Comparison of ENCODE assay signal across 1 cellular context in the genomic region with DNA sequence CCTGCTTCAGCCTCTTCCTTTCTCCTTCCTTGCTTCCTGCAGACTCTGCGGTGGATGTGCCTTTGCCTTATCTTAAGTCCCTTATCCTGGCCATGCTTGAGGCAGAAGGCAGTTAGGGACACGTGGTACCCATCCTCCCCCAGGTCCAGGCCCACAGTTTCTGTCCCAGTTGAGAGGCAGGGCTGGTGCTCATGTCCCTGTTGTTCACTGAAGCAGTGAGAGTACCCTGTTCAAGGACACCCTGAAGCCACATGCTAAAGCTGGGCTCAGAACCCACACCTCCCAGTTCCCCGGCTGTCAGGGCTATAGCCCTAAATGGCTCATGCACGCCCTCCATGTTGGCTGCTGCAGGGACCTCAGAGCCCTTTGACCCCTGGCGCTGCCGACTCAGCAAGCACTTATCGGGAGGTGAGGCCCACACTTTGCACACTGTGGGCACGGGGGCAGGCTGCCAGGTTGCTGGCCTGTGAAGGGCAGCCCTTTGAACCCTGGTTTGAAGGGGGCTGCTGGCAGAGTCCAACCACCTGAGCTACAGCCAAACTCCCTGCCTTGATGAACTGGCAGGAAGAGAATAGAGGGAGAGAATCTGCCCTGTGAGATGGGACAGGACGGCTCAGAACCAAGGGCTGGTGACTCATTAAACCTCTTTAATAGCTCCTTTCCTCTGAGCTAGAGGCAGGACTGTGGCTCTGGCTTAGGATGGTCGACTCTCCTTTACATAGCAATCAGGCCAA.
TF ChIP-seq lines count a peak whose summit lies in the region.

No MANE protein-coding gene starts in this region.

TF ChIP-seq in K562, 482 proteins besides CTCF, POLR2A, EP300 and RAD21 (continued from another document and continues in another):
- TF ChIP-seq, protein P1, sequence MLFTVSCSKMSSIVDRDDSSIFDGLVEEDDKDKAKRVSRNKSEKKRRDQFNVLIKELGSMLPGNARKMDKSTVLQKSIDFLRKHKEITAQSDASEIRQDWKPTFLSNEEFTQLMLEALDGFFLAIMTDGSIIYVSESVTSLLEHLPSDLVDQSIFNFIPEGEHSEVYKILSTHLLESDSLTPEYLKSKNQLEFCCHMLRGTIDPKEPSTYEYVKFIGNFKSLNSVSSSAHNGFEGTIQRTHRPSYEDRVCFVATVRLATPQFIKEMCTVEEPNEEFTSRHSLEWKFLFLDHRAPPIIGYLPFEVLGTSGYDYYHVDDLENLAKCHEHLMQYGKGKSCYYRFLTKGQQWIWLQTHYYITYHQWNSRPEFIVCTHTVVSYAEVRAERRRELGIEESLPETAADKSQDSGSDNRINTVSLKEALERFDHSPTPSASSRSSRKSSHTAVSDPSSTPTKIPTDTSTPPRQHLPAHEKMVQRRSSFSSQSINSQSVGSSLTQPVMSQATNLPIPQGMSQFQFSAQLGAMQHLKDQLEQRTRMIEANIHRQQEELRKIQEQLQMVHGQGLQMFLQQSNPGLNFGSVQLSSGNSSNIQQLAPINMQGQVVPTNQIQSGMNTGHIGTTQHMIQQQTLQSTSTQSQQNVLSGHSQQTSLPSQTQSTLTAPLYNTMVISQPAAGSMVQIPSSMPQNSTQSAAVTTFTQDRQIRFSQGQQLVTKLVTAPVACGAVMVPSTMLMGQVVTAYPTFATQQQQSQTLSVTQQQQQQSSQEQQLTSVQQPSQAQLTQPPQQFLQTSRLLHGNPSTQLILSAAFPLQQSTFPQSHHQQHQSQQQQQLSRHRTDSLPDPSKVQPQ (CRISPR knock-in tag; IDR thresholded peaks at IDR 0.05; ENCODE audit: borderline replicate concordance), result no peak
- TF ChIP-seq HLTF (IDR thresholded peaks at IDR 0.05) (no peak), NR2F6 (CRISPR knock-in tag; IDR thresholded peaks at IDR 0.05) (no peak), PHF21A (IDR thresholded peaks at IDR 0.05; ENCODE audit: borderline replicate concordance, low read depth) (no peak), SREBF2 (CRISPR knock-in tag; IDR thresholded peaks at IDR 0.05) (no peak), ZNF507 (tag; conservative IDR thresholded peaks at IDR 0.05) (no peak), ZNF830 (CRISPR knock-in tag; IDR thresholded peaks at IDR 0.05) (no peak), E2F3 (CRISPR knock-in tag; IDR thresholded peaks at IDR 0.05) (peak; percentile 56), CREB3L1 (IDR thresholded peaks at IDR 0.05; ENCODE audit: borderline replicate concordance, low read depth) (peak; percentile 72), BRCA1 (IDR thresholded peaks at IDR 0.05) (no peak), BRCA1 (CRISPR knock-in tag; IDR thresholded peaks at IDR 0.05) (no peak), BRF1 (IDR thresholded peaks at IDR 0.05; ENCODE audit: borderline replicate concordance, extremely low read depth, insufficient read length) (no peak), LCOR (CRISPR knock-in tag; IDR thresholded peaks at IDR 0.05) (0 out of 2 replicates have a peak, but pooled peaks have one; percentile 54), TCF3 (CRISPR knock-in tag; IDR thresholded peaks at IDR 0.05) (peak; percentile 87), ZNF583 (CRISPR knock-in tag; IDR thresholded peaks at IDR 0.05) (peak; percentile 86; the same call in 1 of the 2 replicates), MAZ (CRISPR knock-in tag; conservative IDR thresholded peaks at IDR 0.05 in 1 of 2, IDR thresholded peaks at IDR 0.05 in 1 of 2) (no peak; a peak in 2 of 4 replicates), ZFPM2 (CRISPR knock-in tag; IDR thresholded peaks at IDR 0.05) (no peak), SOX6 (IDR thresholded peaks at IDR 0.05) (peak; percentile 44; the same call in 1 of the 2 replicates), TRIM25 (IDR thresholded peaks at IDR 0.05; ENCODE audit: borderline replicate concordance) (no peak), BMI1 (IDR thresholded peaks at IDR 0.05; ENCODE audit: low read length) (no peak), RNF2 (IDR thresholded peaks at IDR 0.05) (peak; percentile 95), ZNF551 (CRISPR knock-in tag; IDR thresholded peaks at IDR 0.05) (no peak), RCOR1 (IDR thresholded peaks at IDR 0.05; ENCODE audit: borderline replicate concordance in 1 of 2, low read depth in 2 of 2, low read length in 2 of 2) (peak; percentile 68 to 97; a peak in 3 of 4 replicates), ZNF143 (CRISPR knock-in tag; IDR thresholded peaks at IDR 0.05) (peak; percentile 29; the same call in 1 of the 2 replicates), NONO (IDR thresholded peaks at IDR 0.05; ENCODE audit: low read depth in 2 of 2, low read length in 1 of 2) (no peak), RHOXF2B (CRISPR knock-in tag; conservative IDR thresholded peaks at IDR 0.05) (no peak), SMARCB1 (IDR thresholded peaks at IDR 0.05; ENCODE audit: insufficient read length, low read depth) (no peak), SAP30 (IDR thresholded peaks at IDR 0.05; ENCODE audit: borderline replicate concordance, insufficient read depth, low read depth, low read length, poor library complexity, severe bottlenecking) (no peak), TRIM28 (IDR thresholded peaks at IDR 0.05) (no peak), ZBTB12 (CRISPR knock-in tag; IDR thresholded peaks at IDR 0.05) (0 out of 2 replicates have a peak, but pooled peaks have one; percentile 20), KHSRP (IDR thresholded peaks at IDR 0.05) (no peak), ZNF644 (tag; IDR thresholded peaks at IDR 0.05; ENCODE audit: low read depth) (peak; percentile 54; the same call in 1 of the 2 replicates), TAF15 (IDR thresholded peaks at IDR 0.05; ENCODE audit: low read depth, low read length) (no peak), FOXM1 (IDR thresholded peaks at IDR 0.05; ENCODE audit: low read depth) (no peak), FOXM1 (CRISPR knock-in tag; IDR thresholded peaks at IDR 0.05; ENCODE audit: low read depth) (0 out of 2 replicates have a peak, but pooled peaks have one; percentile 53), TBP (optimal IDR thresholded peaks at IDR 0.05; ENCODE audit: low read depth, low read length) (no peak), ZNF174 (CRISPR knock-in tag; IDR thresholded peaks at IDR 0.05) (no peak), ZNF316 (IDR thresholded peaks at IDR 0.05) (peak; percentile 24; the same call in 1 of the 2 replicates), PHB2 (IDR thresholded peaks at IDR 0.05; ENCODE audit: low read depth) (no peak), ATF1 (CRISPR knock-in tag; IDR thresholded peaks at IDR 0.05) (no peak), ATF1 (tag; IDR thresholded peaks at IDR 0.05) (peak; percentile 58; the same call in 1 of the 2 replicates), PURB (CRISPR knock-in tag; IDR thresholded peaks at IDR 0.05; ENCODE audit: low read depth) (no peak), MYC (IDR thresholded peaks at IDR 0.05; ENCODE audit: low read depth, low read length) (peak; percentile 97), MYC (CRISPR knock-in tag; IDR thresholded peaks at IDR 0.05; ENCODE audit: borderline replicate concordance, low read depth) (peak; percentile 84)
- TF ChIP-seq, protein P2, sequence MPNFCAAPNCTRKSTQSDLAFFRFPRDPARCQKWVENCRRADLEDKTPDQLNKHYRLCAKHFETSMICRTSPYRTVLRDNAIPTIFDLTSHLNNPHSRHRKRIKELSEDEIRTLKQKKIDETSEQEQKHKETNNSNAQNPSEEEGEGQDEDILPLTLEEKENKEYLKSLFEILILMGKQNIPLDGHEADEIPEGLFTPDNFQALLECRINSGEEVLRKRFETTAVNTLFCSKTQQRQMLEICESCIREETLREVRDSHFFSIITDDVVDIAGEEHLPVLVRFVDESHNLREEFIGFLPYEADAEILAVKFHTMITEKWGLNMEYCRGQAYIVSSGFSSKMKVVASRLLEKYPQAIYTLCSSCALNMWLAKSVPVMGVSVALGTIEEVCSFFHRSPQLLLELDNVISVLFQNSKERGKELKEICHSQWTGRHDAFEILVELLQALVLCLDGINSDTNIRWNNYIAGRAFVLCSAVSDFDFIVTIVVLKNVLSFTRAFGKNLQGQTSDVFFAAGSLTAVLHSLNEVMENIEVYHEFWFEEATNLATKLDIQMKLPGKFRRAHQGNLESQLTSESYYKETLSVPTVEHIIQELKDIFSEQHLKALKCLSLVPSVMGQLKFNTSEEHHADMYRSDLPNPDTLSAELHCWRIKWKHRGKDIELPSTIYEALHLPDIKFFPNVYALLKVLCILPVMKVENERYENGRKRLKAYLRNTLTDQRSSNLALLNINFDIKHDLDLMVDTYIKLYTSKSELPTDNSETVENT (CRISPR knock-in tag; IDR thresholded peaks at IDR 0.05), result no peak
- TF ChIP-seq, protein P3, sequence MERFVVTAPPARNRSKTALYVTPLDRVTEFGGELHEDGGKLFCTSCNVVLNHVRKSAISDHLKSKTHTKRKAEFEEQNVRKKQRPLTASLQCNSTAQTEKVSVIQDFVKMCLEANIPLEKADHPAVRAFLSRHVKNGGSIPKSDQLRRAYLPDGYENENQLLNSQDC (CRISPR knock-in tag; IDR thresholded peaks at IDR 0.05), result no peak
- TF ChIP-seq, protein P4, sequence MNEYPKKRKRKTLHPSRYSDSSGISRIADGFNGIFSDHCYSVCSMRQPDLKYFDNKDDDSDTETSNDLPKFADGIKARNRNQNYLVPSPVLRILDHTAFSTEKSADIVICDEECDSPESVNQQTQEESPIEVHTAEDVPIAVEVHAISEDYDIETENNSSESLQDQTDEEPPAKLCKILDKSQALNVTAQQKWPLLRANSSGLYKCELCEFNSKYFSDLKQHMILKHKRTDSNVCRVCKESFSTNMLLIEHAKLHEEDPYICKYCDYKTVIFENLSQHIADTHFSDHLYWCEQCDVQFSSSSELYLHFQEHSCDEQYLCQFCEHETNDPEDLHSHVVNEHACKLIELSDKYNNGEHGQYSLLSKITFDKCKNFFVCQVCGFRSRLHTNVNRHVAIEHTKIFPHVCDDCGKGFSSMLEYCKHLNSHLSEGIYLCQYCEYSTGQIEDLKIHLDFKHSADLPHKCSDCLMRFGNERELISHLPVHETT (CRISPR knock-in tag; conservative IDR thresholded peaks at IDR 0.05 in 1 of 2, IDR thresholded peaks at IDR 0.05 in 1 of 2), result peak in 1 of 2 experiments; percentile 92; a peak in 2 of 4 replicates
- TF ChIP-seq, protein P5, sequence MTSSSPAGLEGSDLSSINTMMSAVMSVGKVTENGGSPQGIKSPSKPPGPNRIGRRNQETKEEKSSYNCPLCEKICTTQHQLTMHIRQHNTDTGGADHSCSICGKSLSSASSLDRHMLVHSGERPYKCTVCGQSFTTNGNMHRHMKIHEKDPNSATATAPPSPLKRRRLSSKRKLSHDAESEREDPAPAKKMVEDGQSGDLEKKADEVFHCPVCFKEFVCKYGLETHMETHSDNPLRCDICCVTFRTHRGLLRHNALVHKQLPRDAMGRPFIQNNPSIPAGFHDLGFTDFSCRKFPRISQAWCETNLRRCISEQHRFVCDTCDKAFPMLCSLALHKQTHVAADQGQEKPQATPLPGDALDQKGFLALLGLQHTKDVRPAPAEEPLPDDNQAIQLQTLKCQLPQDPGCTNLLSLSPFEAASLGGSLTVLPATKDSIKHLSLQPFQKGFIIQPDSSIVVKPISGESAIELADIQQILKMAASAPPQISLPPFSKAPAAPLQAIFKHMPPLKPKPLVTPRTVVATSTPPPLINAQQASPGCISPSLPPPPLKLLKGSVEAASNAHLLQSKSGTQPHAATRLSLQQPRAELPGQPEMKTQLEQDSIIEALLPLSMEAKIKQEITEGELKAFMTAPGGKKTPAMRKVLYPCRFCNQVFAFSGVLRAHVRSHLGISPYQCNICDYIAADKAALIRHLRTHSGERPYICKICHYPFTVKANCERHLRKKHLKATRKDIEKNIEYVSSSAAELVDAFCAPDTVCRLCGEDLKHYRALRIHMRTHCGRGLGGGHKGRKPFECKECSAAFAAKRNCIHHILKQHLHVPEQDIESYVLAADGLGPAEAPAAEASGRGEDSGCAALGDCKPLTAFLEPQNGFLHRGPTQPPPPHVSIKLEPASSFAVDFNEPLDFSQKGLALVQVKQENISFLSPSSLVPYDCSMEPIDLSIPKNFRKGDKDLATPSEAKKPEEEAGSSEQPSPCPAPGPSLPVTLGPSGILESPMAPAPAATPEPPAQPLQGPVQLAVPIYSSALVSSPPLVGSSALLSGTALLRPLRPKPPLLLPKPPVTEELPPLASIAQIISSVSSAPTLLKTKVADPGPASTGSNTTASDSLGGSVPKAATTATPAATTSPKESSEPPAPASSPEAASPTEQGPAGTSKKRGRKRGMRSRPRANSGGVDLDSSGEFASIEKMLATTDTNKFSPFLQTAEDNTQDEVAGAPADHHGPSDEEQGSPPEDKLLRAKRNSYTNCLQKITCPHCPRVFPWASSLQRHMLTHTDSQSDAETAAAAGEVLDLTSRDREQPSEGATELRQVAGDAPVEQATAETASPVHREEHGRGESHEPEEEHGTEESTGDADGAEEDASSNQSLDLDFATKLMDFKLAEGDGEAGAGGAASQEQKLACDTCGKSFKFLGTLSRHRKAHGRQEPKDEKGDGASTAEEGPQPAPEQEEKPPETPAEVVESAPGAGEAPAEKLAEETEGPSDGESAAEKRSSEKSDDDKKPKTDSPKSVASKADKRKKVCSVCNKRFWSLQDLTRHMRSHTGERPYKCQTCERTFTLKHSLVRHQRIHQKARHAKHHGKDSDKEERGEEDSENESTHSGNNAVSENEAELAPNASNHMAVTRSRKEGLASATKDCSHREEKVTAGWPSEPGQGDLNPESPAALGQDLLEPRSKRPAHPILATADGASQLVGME (CRISPR knock-in tag; IDR thresholded peaks at IDR 0.05), result peak; percentile 98
